ENCODE assay signal across 8 cellular contexts in the genomic region with DNA sequence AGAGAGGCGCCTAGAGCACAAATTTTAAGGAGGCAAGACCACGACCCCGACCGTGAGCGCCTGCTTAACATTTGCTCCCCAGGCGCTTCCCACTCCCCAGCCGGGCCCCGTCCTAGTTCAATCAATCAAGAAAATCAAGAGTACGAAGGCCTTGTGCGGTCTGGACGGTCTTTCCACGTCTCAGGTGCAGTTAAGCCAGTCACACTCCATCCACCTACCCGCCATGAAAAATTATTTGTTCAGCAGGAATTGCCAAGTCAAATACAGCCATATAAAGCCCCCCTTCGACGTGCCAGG.
DNase-seq lines count a peak whose midpoint lies in the region; ATAC-seq and TF ChIP-seq lines count a peak whose summit lies in the region.

No MANE protein-coding gene starts in this region.

- H3K36me3 ChIP-seq in HAP-1 (replicated peaks): peaks cover 10% of the 10 kb centered on the region
- H3K36me3 ChIP-seq in adipocyte (ENCODE audit: control insufficient read depth, insufficient read depth, low read length, severe bottlenecking): peaks cover 2% of the 10 kb centered on the region

- H3K9ac ChIP-seq in adipocyte (ENCODE audit: low read length): peak overlapping the region; percentile 98

- H3K27ac Mint-ChIP-seq in stimulated activated naive CD8-positive, alpha-beta T cell treated with anti-CD3 and anti-CD28 coated beads, Interleukin-15, amount 100 ng/mL, for 72 hours: peak overlapping the region; percentile 97 to 100

- in situ Hi-C loops in HAP-1 (cut with MboI; ENCODE audit: low sequenced_read_pairs): no loop called here

- ATAC-seq in stimulated activated naive CD8-positive, alpha-beta T cell treated with anti-CD3 and anti-CD28 coated beads, Interleukin-15, amount 100 ng/mL, for 72 hours: no peak
- no peak for ATAC-seq in HG03039 (IDR thresholded peaks at IDR 0.05; ENCODE audit: unreplicated experiment)
- ATAC-seq in GM19467 (IDR thresholded peaks at IDR 0.05; ENCODE audit: unreplicated experiment): no peak

- H3K9me3 Mint-ChIP-seq in stimulated activated naive CD8-positive, alpha-beta T cell treated with anti-CD3 and anti-CD28 coated beads, Interleukin-15, amount 100 ng/mL, for 72 hours: no peaks in the 10 kb centered on the region

- no peaks in the 10 kb centered on the region for H3K27me3 ChIP-seq in HAP-1 (ENCODE audit: low read depth)
- H3K27me3 ChIP-seq in adipocyte (replicated peaks; ENCODE audit: control insufficient read depth, insufficient read depth, low read length): no peaks in the 10 kb centered on the region

- no peaks in the 10 kb centered on the region for H3K27me3 Mint-ChIP-seq in stimulated activated naive CD8-positive, alpha-beta T cell treated with anti-CD3 and anti-CD28 coated beads, Interleukin-15, amount 100 ng/mL, for 72 hours

- H3K4me3 Mint-ChIP-seq in stimulated activated naive CD8-positive, alpha-beta T cell treated with anti-CD3 and anti-CD28 coated beads, Interleukin-15, amount 100 ng/mL, for 72 hours: peak overlapping the region; percentile 87 to 97

- peaks cover 8% of the 10 kb centered on the region; the same call in 1 of the 2 replicates for H3K4me1 ChIP-seq in HAP-1
- H3K4me1 ChIP-seq in adipocyte (ENCODE audit: control insufficient read depth, insufficient read depth, low read length): peaks cover 22% of the 10 kb centered on the region

- peaks cover 41% of the 10 kb centered on the region for H3K4me1 Mint-ChIP-seq in stimulated activated naive CD8-positive, alpha-beta T cell treated with anti-CD3 and anti-CD28 coated beads, Interleukin-15, amount 100 ng/mL, for 72 hours

- TF ChIP-seq CTCF in AG10803 (conservative IDR thresholded peaks at IDR 0.05; ENCODE audit: low read length): no peak

- H3K4me3 ChIP-seq in AG10803 (ENCODE audit: low read length) (peak overlapping the region; percentile 96), HAP-1 (peak overlapping the region; percentile 72), adipocyte (ENCODE audit: low read length) (peak overlapping the region; percentile 98)

- DNase-seq in AG10803 (ENCODE audit: low read depth) (no peak), HAP-1 (ENCODE audit: low spot score in 2 of 2) (peak in 1 of 2 experiments; percentile 46), adipocyte (ENCODE audit: low read depth) (peak; percentile 55), iPS-NIHi11 (ENCODE audit: low spot score) (peak; percentile 31), DMS114 treated with DMSO at 0.1 percent for 48 hours (lab: John Stamatoyannopoulos, UW; ENCODE audit: unreplicated experiment) (no peak)
- DNase-seq in stimulated activated naive CD8-positive, alpha-beta T cell treated with anti-CD3 and anti-CD28 coated beads, Interleukin-15, amount 100 ng/mL, for 72 hours: no peak

- H3K9me3 ChIP-seq in HAP-1: no peaks in the 10 kb centered on the region
- H3K9me3 ChIP-seq in adipocyte (ENCODE audit: control insufficient read depth, low read length): no peaks in the 10 kb centered on the region

Comparison
In these comparisons a context has a peak if more than half of its experiments do, and no peak if none do; other contexts are left out.
1. DNase-seq: peak in adipocyte (single experiment) and iPS-NIHi11 (single experiment); none in AG10803 (single experiment), stimulated activated naive CD8-positive, alpha-beta T cell treated with anti-CD3 and anti-CD28 coated beads, Interleukin-15, amount 100 ng/mL, for 72 hours (0 of 2) and DMS114 treated with DMSO at 0.1 percent for 48 hours (single experiment).
2. Peak in every context shown above with its lines, with median percentiles within 50 percentile points of each other: H3K4me3 ChIP-seq.